ENCODE assay signal across 1 cellular context in the genomic region with DNA sequence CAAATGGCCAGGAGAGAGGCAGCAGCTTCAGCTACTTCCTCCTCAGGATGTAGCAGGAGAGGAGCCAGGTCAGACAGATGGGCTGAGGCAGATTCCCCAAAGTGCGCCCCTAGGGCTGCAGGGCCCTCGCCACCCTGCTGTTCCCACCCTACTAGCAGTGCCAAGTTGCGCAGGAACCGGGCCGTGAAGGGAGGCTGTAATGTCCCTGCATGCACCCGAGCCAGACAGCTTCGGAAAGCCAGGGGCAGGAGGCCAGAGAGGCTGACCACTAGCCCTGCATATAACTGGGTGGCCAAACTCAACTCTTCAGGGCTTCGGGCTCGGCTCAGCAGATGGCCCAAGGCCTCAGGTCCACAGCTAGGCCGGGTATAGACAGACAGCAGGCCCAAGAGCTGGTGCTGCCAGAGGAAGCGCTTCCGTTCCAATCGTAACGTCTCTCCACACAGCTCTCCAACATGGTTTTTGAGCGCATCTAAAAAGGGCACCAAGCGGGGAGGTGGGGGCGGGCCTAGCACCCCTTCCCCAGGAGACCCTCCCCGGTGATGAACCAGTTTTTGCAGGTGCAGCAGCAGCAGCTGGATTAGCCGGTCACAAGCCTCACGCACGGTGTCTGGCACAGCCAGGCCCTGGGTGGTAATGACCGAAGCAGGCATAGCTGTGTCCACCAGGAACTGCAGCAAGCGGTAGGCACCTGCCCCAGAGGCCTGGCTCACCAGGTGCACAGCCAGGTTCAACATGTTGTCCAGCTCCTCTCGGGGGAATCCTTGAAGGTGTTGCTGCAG.
TF ChIP-seq lines count a peak whose summit lies in the region.

No MANE protein-coding gene starts in this region.

TF ChIP-seq in K562, 482 proteins besides CTCF, POLR2A, EP300 and RAD21:
- TF ChIP-seq RBFOX2 (IDR thresholded peaks at IDR 0.05; ENCODE audit: low read depth, low read length) (peak; percentile 49), POLR2G (IDR thresholded peaks at IDR 0.05; ENCODE audit: low read depth, low read length) (0 out of 2 replicates have a peak, but pooled peaks have one; percentile 35)
- TF ChIP-seq, protein P1, sequence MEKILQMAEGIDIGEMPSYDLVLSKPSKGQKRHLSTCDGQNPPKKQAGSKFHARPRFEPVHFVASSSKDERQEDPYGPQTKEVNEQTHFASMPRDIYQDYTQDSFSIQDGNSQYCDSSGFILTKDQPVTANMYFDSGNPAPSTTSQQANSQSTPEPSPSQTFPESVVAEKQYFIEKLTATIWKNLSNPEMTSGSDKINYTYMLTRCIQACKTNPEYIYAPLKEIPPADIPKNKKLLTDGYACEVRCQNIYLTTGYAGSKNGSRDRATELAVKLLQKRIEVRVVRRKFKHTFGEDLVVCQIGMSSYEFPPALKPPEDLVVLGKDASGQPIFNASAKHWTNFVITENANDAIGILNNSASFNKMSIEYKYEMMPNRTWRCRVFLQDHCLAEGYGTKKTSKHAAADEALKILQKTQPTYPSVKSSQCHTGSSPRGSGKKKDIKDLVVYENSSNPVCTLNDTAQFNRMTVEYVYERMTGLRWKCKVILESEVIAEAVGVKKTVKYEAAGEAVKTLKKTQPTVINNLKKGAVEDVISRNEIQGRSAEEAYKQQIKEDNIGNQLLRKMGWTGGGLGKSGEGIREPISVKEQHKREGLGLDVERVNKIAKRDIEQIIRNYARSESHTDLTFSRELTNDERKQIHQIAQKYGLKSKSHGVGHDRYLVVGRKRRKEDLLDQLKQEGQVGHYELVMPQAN (IDR thresholded peaks at IDR 0.05; ENCODE audit: borderline replicate concordance), result no peak
